In the genomic region with DNA sequence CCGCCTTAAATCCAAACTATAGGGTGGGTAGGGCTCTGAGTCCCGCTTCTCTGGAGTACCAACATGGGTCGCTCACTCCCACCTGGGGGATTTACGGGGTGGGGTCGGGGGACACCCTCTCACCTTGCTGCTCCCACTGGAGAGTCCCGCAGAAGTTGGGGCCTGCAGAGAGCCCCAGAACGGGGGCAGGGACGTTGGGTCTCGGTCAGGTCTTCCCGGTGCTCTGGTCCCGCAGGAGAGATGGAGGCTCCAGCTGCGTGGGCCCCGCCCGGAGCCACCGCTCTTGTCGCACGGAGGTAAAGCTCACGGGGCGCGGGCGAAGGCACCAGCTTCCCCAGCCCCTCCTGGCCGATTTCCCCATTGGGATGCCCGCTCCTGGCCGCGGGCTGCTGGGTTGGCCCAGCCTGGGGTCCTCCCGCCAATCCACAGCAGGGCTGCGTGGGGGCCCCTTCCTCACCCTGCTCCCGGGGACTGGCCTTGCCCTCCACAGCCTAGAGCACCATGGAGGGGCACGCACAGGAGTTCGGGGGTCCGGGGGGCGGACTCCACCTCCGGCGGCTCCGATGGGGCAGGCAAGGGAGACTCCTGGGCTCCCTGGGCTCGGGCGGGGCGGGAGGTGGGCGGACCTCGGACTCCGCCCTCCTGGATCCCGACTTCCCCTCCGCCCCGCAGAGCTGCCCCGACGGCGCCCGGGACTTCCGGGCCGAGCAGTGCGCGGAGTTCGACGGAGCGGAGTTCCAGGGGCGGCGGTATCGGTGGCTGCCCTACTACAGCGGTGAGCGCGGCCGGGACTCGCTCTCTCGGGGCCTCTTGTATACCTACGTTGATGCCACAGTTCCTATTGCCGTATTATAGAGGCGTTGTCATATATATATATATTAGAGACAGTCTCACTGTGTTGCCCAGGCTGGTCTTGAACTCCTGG, we compare ENCODE assay signal across 8 cellular contexts. TPM values are rescaled to one million over a fixed set of nuclear protein-coding genes. Genes with fewer than 3 reads are reported as not detected.
DNase-seq lines count a peak whose midpoint lies in the region; ATAC-seq and TF ChIP-seq lines count a peak whose summit lies in the region.

No MANE protein-coding gene starts in this region.

- H3K9me3 ChIP-seq in RWPE2 (ENCODE audit: severe bottlenecking) (no peaks in the 10 kb centered on the region), adrenal gland (replicated peaks in 1 of 3) (no peaks in the 10 kb centered on the region), GM23248 (ENCODE audit: low read depth) (no peaks in the 10 kb centered on the region)

- ATAC-seq in HG02870 (IDR thresholded peaks at IDR 0.05; ENCODE audit: unreplicated experiment) (peak; percentile 49), RWPE2 (ENCODE audit: low read depth) (peak; percentile 69)

- no peak for DNase-seq in GM12864 (ENCODE audit: low read depth)
- DNase-seq in RWPE2 (ENCODE audit: low spot score) = peak; percentile 70
- peak in 4 of 7 donors; percentile 31 to 49 (median 34) for DNase-seq in adrenal gland
- peak; percentile 18 to 38 (median 25) for DNase-seq in immature natural killer cell
- peak in 2 of 3 donors; percentile 14 to 38 for DNase-seq in stimulated activated CD4-positive, alpha-beta T cell treated with anti-CD3 and anti-CD28 coated beads, TNF-alpha, amount 100 ng/mL, for 48 hours (ENCODE audit: low read depth in 3 of 3)
- DNase-seq in NCI-H2029 (lab: John Stamatoyannopoulos, UW) = no peak
- no peak for DNase-seq in GM23248

- H3K4me1 ChIP-seq in RWPE2 (ENCODE audit: insufficient read depth, poor library complexity, severe bottlenecking) = peaks cover 6% of the 10 kb centered on the region
- H3K4me1 ChIP-seq in adrenal gland (replicated peaks in 1 of 2) = peaks cover 0 to 3% of the 10 kb centered on the region in 2 donors
- no peaks in the 10 kb centered on the region for H3K4me1 ChIP-seq in GM23248 (ENCODE audit: insufficient read depth)

- in situ Hi-C loops in GM23248 (cut with MboI) = no loop called here

- intact Hi-C loops in adrenal gland (cut with DNase I) = no loop called here

- no peaks in the 10 kb centered on the region for H3F3A ChIP-seq in GM23248 (ENCODE audit: insufficient read depth)

- H3K27me3 Mint-ChIP-seq in immature natural killer cell (ENCODE audit: low read depth in 3 of 3) = peaks cover 5 to 15% (median 14%) of the 10 kb centered on the region in 3 donors

- no peaks in the 10 kb centered on the region for H3K9me2 ChIP-seq in GM23248 (ENCODE audit: insufficient read depth)

- H2AFZ ChIP-seq in GM23248 = no peak overlapping the region

- no peaks in the 10 kb centered on the region for H3K79me2 ChIP-seq in GM23248 (ENCODE audit: insufficient read depth)

- H3K4me2 ChIP-seq in GM23248 (ENCODE audit: unreplicated experiment) = no peak overlapping the region

- no peak for TF ChIP-seq POLR2A in adrenal gland (IDR thresholded peaks at IDR 0.05)

- H3K9me3 Mint-ChIP-seq in immature natural killer cell = no peaks in the 10 kb centered on the region

- H3K27ac ChIP-seq in RWPE2 (ENCODE audit: poor library complexity, severe bottlenecking) = no peak overlapping the region
- no peak overlapping the region for H3K27ac ChIP-seq in adrenal gland
- no peak overlapping the region for H3K27ac ChIP-seq in GM23248

- H3K36me3 ChIP-seq in RWPE2 (ENCODE audit: low read depth) = no peaks in the 10 kb centered on the region
- no peaks in the 10 kb centered on the region for H3K36me3 ChIP-seq in adrenal gland (replicated peaks in 1 of 2)
- H3K36me3 ChIP-seq in GM23248 (ENCODE audit: low read depth) = no peaks in the 10 kb centered on the region

- no peaks in the 10 kb centered on the region for H3K36me3 Mint-ChIP-seq in immature natural killer cell

- H3K4me3 ChIP-seq in GM12864 (ENCODE audit: low read depth, low read length) (peak overlapping the region; percentile 56), RWPE2 (ENCODE audit: severe bottlenecking) (peak overlapping the region; percentile 35), adrenal gland (peak overlapping the region in 2 of 4 donors; percentile 21 to 59), GM23248 (no peak overlapping the region)

- H3K27ac Mint-ChIP-seq in immature natural killer cell = no peak overlapping the region

- H4K20me1 ChIP-seq in GM23248 (ENCODE audit: insufficient read depth) = no peaks in the 10 kb centered on the region

- no peak overlapping the region for H3K9ac ChIP-seq in GM23248

- peak overlapping the region; percentile 68 to 82 (median 76) for H3K4me3 Mint-ChIP-seq in immature natural killer cell

- WGBS in adrenal gland, 4 donors = 24 to 41% (median 29%) methylated on average over 7 to 67 of the region's 67 CpGs
- 80 to 88% methylated on average over 45 to 61 of the region's 67 CpGs for WGBS in GM23248 (ENCODE audit: low coverage in 1 of 2, low lambda C conversion rate in 2 of 2, missing lambda C conversion rate in 2 of 2), 2 experiments

- TF ChIP-seq CTCF in GM12864 (IDR thresholded peaks at IDR 0.05; ENCODE audit: low read depth, low read length, missing control alignments) (no peak), RWPE2 (IDR thresholded peaks at IDR 0.05; ENCODE audit: poor library complexity, severe bottlenecking) (no peak), adrenal gland (IDR thresholded peaks at IDR 0.05) (no peak)

- H3K27me3 ChIP-seq in RWPE2 (ENCODE audit: insufficient read depth, poor library complexity, severe bottlenecking) (no peaks in the 10 kb centered on the region), adrenal gland (no peaks in the 10 kb centered on the region), GM23248 (replicated peaks; ENCODE audit: insufficient read depth) (peaks cover 10% of the 10 kb centered on the region)

- peaks cover 12 to 21% of the 10 kb centered on the region in 2 donors for H3K4me1 Mint-ChIP-seq in immature natural killer cell

RNA-seq across cellular contexts. Expression of a gene that starts 8.4 kb away (rescaled TPM):
- 10 to 100 TPM in 6 of 8 donors, 1 to 10 TPM in 2; 5.4 to 33.6 (median 13.4) TPM for total RNA-seq in adrenal gland
- 10 to 100 TPM in 2 of 3 donors, 1 to 10 TPM in 1; 4.2 to 22.9 (median 11.8) TPM for polyA plus RNA-seq in adrenal gland
- under 1 TPM in 2 of 3 donors, not detected in 1; 0.15 to 0.47 TPM for polyA plus RNA-seq in immature natural killer cell
- 0.22 and 1.0 TPM in 2 replicates for total RNA-seq in GM23248 (2014; rRNA removed; shearing (Covaris generic))
- 0.51 and 0.98 TPM in 2 replicates for polyA plus RNA-seq in GM23248 (2016; fragmentation: Nextera tagmentation; extraction: Ambion mirVana)

Comparison
In these comparisons a context has a peak if more than half of its experiments do, and no peak if none do; other contexts are left out.
1. DNase-seq: peak in RWPE2 (single experiment), adrenal gland (4 of 7), immature natural killer cell (3 of 3) and stimulated activated CD4-positive, alpha-beta T cell treated with anti-CD3 and anti-CD28 coated beads, TNF-alpha, amount 100 ng/mL, for 48 hours (2 of 3); none in GM12864 (single experiment), NCI-H2029 (single experiment) and GM23248 (single experiment).